Comparison of ENCODE assay signal across 24 cellular contexts in genomic region chr7:7484072-7484471, GRCh38.
"Had no signal": no experiment of that assay in that cellular context is flagged by ENCODE, and none has a peak within 500 bp of the region (broad histone marks: within the 10 kb centered on the region; RNA-seq: fewer than 3 reads in every experiment).

No MANE protein-coding gene starts in this region.

- DNase-seq: naive thymus-derived CD4-positive, alpha-beta T cell; natural killer cell; occipital lobe; ovary; posterior cingulate gyrus; psoas muscle; right cardiac atrium; stimulated activated CD4-positive, alpha-beta T cell treated with anti-CD3 and anti-CD28 coated beads, Interleukin-15, amount 100 ng/mL, for 24 hours; stimulated activated CD4-positive, alpha-beta T cell treated with anti-CD3 and anti-CD28 coated beads, Interleukin-2, amount 100 ng/mL, for 24 hours; stimulated activated CD4-positive, alpha-beta T cell treated with anti-CD3 and anti-CD28 coated beads, Interleukin-2, amount 100 ng/mL, for 48 hours; stimulated activated CD4-positive, alpha-beta T cell treated with anti-CD3 and anti-CD28 coated beads, Interleukin-4, amount 100 ng/mL, for 24 hours; stimulated activated naive B cell treated with anti-CD40 and anti-IgM and Interleukin-4, amounts not matched to agents 10 μg/mL and 1 μg/mL and 100 μg/mL, for 72 hours; stimulated activated naive CD4-positive, alpha-beta T cell treated with Interleukin-2 at 50 U/mL for 16 hours; stomach; testis; tibial artery; trophoblast cell; upper lobe of left lung had no signal

- FAIRE-seq: urothelium cell line had no signal

- H3K27ac ChIP-seq: neural progenitor cell, ovary, parathyroid adenoma, psoas muscle, skin epidermis, stomach, suprapubic skin, testis, tibial artery, upper lobe of left lung, vagina had no signal

- H3K9me3 ChIP-seq: ovary, psoas muscle, testis, vagina had no signal

- H3K36me3 ChIP-seq: ovary, suprapubic skin, upper lobe of left lung, vagina had no signal

- H3K4me1 ChIP-seq: neural progenitor cell, parathyroid adenoma, psoas muscle, stomach, suprapubic skin, testis, tibial artery, upper lobe of left lung, vagina had no signal

- H3K27me3 ChIP-seq: neural progenitor cell, stomach, suprapubic skin, testis, tibial artery, upper lobe of left lung, vagina had no signal

- H3K4me3 ChIP-seq: neural progenitor cell, ovary, psoas muscle, skin epidermis, stomach, suprapubic skin, testis, tibial artery, upper lobe of left lung, vagina had no signal
